Comparison of ENCODE assay signal across 15 cellular contexts in genomic region chr1:184621262-184621661, GRCh38.
DNase-seq lines count a peak whose midpoint lies in the region; ATAC-seq and TF ChIP-seq lines count a peak whose summit lies in the region.
"Had no signal": no experiment of that assay in that cellular context is flagged by ENCODE, and none has a peak within 500 bp of the region (broad histone marks: within the 10 kb centered on the region; RNA-seq: fewer than 3 reads in every experiment).

No MANE protein-coding gene starts in this region.

- no peaks in the 10 kb centered on the region for H3K36me3 ChIP-seq in testis (ENCODE audit: low read depth, missing control alignments)

- no peaks in the 10 kb centered on the region for H3K27me3 Mint-ChIP-seq in mesothelial cell of epicardium (ENCODE audit: low read depth)
- peaks cover 1% of the 10 kb centered on the region for H3K27me3 Mint-ChIP-seq in activated CD4-positive, alpha-beta memory T cell treated with anti-CD3 and anti-CD28 coated beads, Interleukin-2, amount 10 ng/mL, durations not matched to agents 7 days and 5 days
- no peaks in the 10 kb centered on the region for H3K27me3 Mint-ChIP-seq in stimulated activated naive B cell treated with anti-CD40 and anti-IgM and Interleukin-4, amounts not matched to agents 10 μg/mL and 1 μg/mL and 100 μg/mL, for 72 hours
- H3K27me3 Mint-ChIP-seq: natural killer cell treated with Interleukin-12 subunit alpha and Interleukin-12 subunit beta and Interleukin-15 and Interleukin-18, amount 100 ng/mL, for 72 hours had no signal

- DNase-seq in HFF-Myc (ENCODE audit: extremely low read depth, low read depth) (peak; percentile 56), dorsolateral prefrontal cortex (no peak), mesothelial cell of epicardium (ENCODE audit: low spot score in 2 of 2, unreplicated experiment in 2 of 2) (no peak), testis (peak; percentile 63), COLO668 (lab: John Stamatoyannopoulos, UW; ENCODE audit: unreplicated experiment) (no peak)
- DNase-seq in activated CD4-positive, alpha-beta memory T cell treated with anti-CD3 and anti-CD28 coated beads, Interleukin-2, amount 10 ng/mL, durations not matched to agents 7 days and 5 days = no peak
- DNase-seq in stimulated activated naive B cell treated with anti-CD40 and anti-IgM and Interleukin-4, amounts not matched to agents 10 μg/mL and 1 μg/mL and 100 μg/mL, for 72 hours = no peak
- DNase-seq: activated CD4-positive, CD25-positive, alpha-beta regulatory T cell; H7; NCI-H345; stimulated activated CD4-positive, alpha-beta T cell treated with anti-CD3 and anti-CD28 coated beads, Interleukin-4, amount 100 ng/mL, for 24 hours had no signal

- WGBS in testis, 2 donors = 43 to 58% methylated on average over 5 of the region's 5 CpGs

- CTCF ChIA-PET in activated CD4-positive, alpha-beta memory T cell treated with anti-CD3 and anti-CD28 coated beads, Interleukin-2, amount 10 ng/mL, durations not matched to agents 7 days and 5 days (lab: Charles Lee) = no interaction called here

- no peak for TF ChIP-seq CTCF in HFF-Myc (IDR thresholded peaks at IDR 0.05; ENCODE audit: low read depth, low read length, missing control alignments)
- no peak for TF ChIP-seq CTCF in dorsolateral prefrontal cortex (IDR thresholded peaks at IDR 0.05 in 54 of 56, conservative IDR thresholded peaks at IDR 0.05 in 2 of 56; ENCODE audit: low read depth in 1 of 56, partially characterized antibody in 56 of 56)
- no peak for TF ChIP-seq CTCF in mesothelial cell of epicardium (IDR thresholded peaks at IDR 0.05; ENCODE audit: unreplicated experiment)
- no peak for TF ChIP-seq CTCF in testis (IDR thresholded peaks at IDR 0.05)

- intact Hi-C loops in dorsolateral prefrontal cortex (cut with DNase I) = no loop called here
- intact Hi-C loops in testis (cut with DNase I; ENCODE audit: low total_unique reads) = no loop called here

- H3K4me3 ChIP-seq in HFF-Myc (replicated peaks; ENCODE audit: low read depth, low read length) = no peak overlapping the region
- H3K4me3 ChIP-seq in dorsolateral prefrontal cortex = no peak overlapping the region
- H3K4me3 ChIP-seq in testis = no peak overlapping the region
- H3K4me3 ChIP-seq: SK-N-MC had no signal

- ATAC-seq in stimulated activated naive B cell treated with anti-CD40 and anti-IgM and Interleukin-4, amounts not matched to agents 10 μg/mL and 1 μg/mL and 100 μg/mL, for 72 hours (replicated peaks) = no peak
- ATAC-seq in HG02970 (IDR thresholded peaks at IDR 0.05; ENCODE audit: low FRiP score, unreplicated experiment) = no peak
- ATAC-seq: activated T-helper 17 cell treated with anti-CD3 and anti-CD28 coated beads, Interleukin-2, amount 50 U/mL, for 72 hours; natural killer cell treated with Interleukin-12 subunit alpha and Interleukin-12 subunit beta and Interleukin-15 and Interleukin-18, amount 100 ng/mL, for 72 hours had no signal

- no peak for TF ChIP-seq POLR2A in testis (IDR thresholded peaks at IDR 0.05)

- peaks cover 36% of the 10 kb centered on the region for H3K4me1 ChIP-seq in testis

- no peaks in the 10 kb centered on the region for H3K9me3 Mint-ChIP-seq in mesothelial cell of epicardium
- H3K9me3 Mint-ChIP-seq in activated CD4-positive, alpha-beta memory T cell treated with anti-CD3 and anti-CD28 coated beads, Interleukin-2, amount 10 ng/mL, durations not matched to agents 7 days and 5 days = no peaks in the 10 kb centered on the region
- no peaks in the 10 kb centered on the region for H3K9me3 Mint-ChIP-seq in stimulated activated naive B cell treated with anti-CD40 and anti-IgM and Interleukin-4, amounts not matched to agents 10 μg/mL and 1 μg/mL and 100 μg/mL, for 72 hours
- H3K9me3 Mint-ChIP-seq: activated T-helper 17 cell treated with anti-CD3 and anti-CD28 coated beads, Interleukin-2, amount 50 U/mL, for 72 hours; natural killer cell treated with Interleukin-12 subunit alpha and Interleukin-12 subunit beta and Interleukin-15 and Interleukin-18, amount 100 ng/mL, for 72 hours had no signal

- H3K4me3 Mint-ChIP-seq in mesothelial cell of epicardium = no peak overlapping the region
- H3K4me3 Mint-ChIP-seq in activated CD4-positive, alpha-beta memory T cell treated with anti-CD3 and anti-CD28 coated beads, Interleukin-2, amount 10 ng/mL, durations not matched to agents 7 days and 5 days = no peak overlapping the region
- no peak overlapping the region for H3K4me3 Mint-ChIP-seq in stimulated activated naive B cell treated with anti-CD40 and anti-IgM and Interleukin-4, amounts not matched to agents 10 μg/mL and 1 μg/mL and 100 μg/mL, for 72 hours
- H3K4me3 Mint-ChIP-seq: activated T-helper 17 cell treated with anti-CD3 and anti-CD28 coated beads, Interleukin-2, amount 50 U/mL, for 72 hours; natural killer cell treated with Interleukin-12 subunit alpha and Interleukin-12 subunit beta and Interleukin-15 and Interleukin-18, amount 100 ng/mL, for 72 hours had no signal

- H3K27ac ChIP-seq in dorsolateral prefrontal cortex (peak overlapping the region in 30 of 59 donors; percentile 1 to 75 (median 38)), testis (peak overlapping the region; percentile 88 to 90)
- H3K27ac ChIP-seq: SK-N-MC had no signal

- H3K36me3 Mint-ChIP-seq in mesothelial cell of epicardium = peaks cover 3% of the 10 kb centered on the region
- no peaks in the 10 kb centered on the region for H3K36me3 Mint-ChIP-seq in activated CD4-positive, alpha-beta memory T cell treated with anti-CD3 and anti-CD28 coated beads, Interleukin-2, amount 10 ng/mL, durations not matched to agents 7 days and 5 days (ENCODE audit: low read depth)
- H3K36me3 Mint-ChIP-seq in stimulated activated naive B cell treated with anti-CD40 and anti-IgM and Interleukin-4, amounts not matched to agents 10 μg/mL and 1 μg/mL and 100 μg/mL, for 72 hours = no peaks in the 10 kb centered on the region

- peaks cover 54% of the 10 kb centered on the region for H3K4me1 Mint-ChIP-seq in mesothelial cell of epicardium
- H3K4me1 Mint-ChIP-seq in activated CD4-positive, alpha-beta memory T cell treated with anti-CD3 and anti-CD28 coated beads, Interleukin-2, amount 10 ng/mL, durations not matched to agents 7 days and 5 days = no peaks in the 10 kb centered on the region
- H3K4me1 Mint-ChIP-seq in stimulated activated naive B cell treated with anti-CD40 and anti-IgM and Interleukin-4, amounts not matched to agents 10 μg/mL and 1 μg/mL and 100 μg/mL, for 72 hours = no peaks in the 10 kb centered on the region
- H3K4me1 Mint-ChIP-seq: activated T-helper 17 cell treated with anti-CD3 and anti-CD28 coated beads, Interleukin-2, amount 50 U/mL, for 72 hours had no signal

- POLR2A ChIA-PET in activated CD4-positive, alpha-beta memory T cell treated with anti-CD3 and anti-CD28 coated beads, Interleukin-2, amount 10 ng/mL, durations not matched to agents 7 days and 5 days (lab: Charles Lee) = no interaction called here

- H3K27ac Mint-ChIP-seq in mesothelial cell of epicardium = peak overlapping the region; percentile 32
- no peak overlapping the region for H3K27ac Mint-ChIP-seq in activated CD4-positive, alpha-beta memory T cell treated with anti-CD3 and anti-CD28 coated beads, Interleukin-2, amount 10 ng/mL, durations not matched to agents 7 days and 5 days
- no peak overlapping the region for H3K27ac Mint-ChIP-seq in stimulated activated naive B cell treated with anti-CD40 and anti-IgM and Interleukin-4, amounts not matched to agents 10 μg/mL and 1 μg/mL and 100 μg/mL, for 72 hours
- H3K27ac Mint-ChIP-seq: activated T-helper 17 cell treated with anti-CD3 and anti-CD28 coated beads, Interleukin-2, amount 50 U/mL, for 72 hours; natural killer cell treated with Interleukin-12 subunit alpha and Interleukin-12 subunit beta and Interleukin-15 and Interleukin-18, amount 100 ng/mL, for 72 hours had no signal

- H3K9me3 ChIP-seq in testis = no peaks in the 10 kb centered on the region

- H3K27me3 ChIP-seq in dorsolateral prefrontal cortex (peaks cover 0 to under 1% (median 0%) of the 10 kb centered on the region in 45 donors), testis (no peaks in the 10 kb centered on the region)

Comparison
In these comparisons a context has a peak if more than half of its experiments do, and no peak if none do; other contexts are left out.
1. DNase-seq: peak in HFF-Myc (single experiment) and testis (single experiment); none in dorsolateral prefrontal cortex (0 of 10), mesothelial cell of epicardium (0 of 2), COLO668 (single experiment), activated CD4-positive, alpha-beta memory T cell treated with anti-CD3 and anti-CD28 coated beads, Interleukin-2, amount 10 ng/mL, durations not matched to agents 7 days and 5 days (single experiment) and stimulated activated naive B cell treated with anti-CD40 and anti-IgM and Interleukin-4, amounts not matched to agents 10 μg/mL and 1 μg/mL and 100 μg/mL, for 72 hours (single experiment).